Comparison of ENCODE assay signal across 22 cellular contexts in genomic region chr5:161369032-161369431, GRCh38.
"Had no signal": no experiment of that assay in that cellular context is flagged by ENCODE, and none has a peak within 500 bp of the region (broad histone marks: within the 10 kb centered on the region; RNA-seq: fewer than 3 reads in every experiment).

No MANE protein-coding gene starts in this region.

- H3K4me2 ChIP-seq: KMS-11, SK-N-SH had no signal

- ATAC-seq: K562 had no signal

- H3K4me1 Mint-ChIP-seq: IgD-negative memory B cell had no signal

- H3K4me3 ChIP-seq: K562 had no signal

- H3K9me3 ChIP-seq: SK-N-SH had no signal

- H3K27me3 Mint-ChIP-seq: IgD-negative memory B cell had no signal

- H3K27ac ChIP-seq: HL-60, KMS-11 had no signal

- H3K36me3 Mint-ChIP-seq: IgD-negative memory B cell had no signal

- H3K9me2 ChIP-seq: SK-N-SH had no signal

- H3K4me3 Mint-ChIP-seq: IgD-negative memory B cell had no signal

- H3K27ac Mint-ChIP-seq: IgD-negative memory B cell had no signal

- H3K9ac ChIP-seq: KMS-11, SK-N-SH had no signal

- H3K9me3 Mint-ChIP-seq: IgD-negative memory B cell had no signal

- DNase-seq: Kasumi-1, MM.1S, NCI-H1092 treated with DMSO at 0.1 percent for 48 hours, NCI-H146, NCI-H1694 treated with DMSO at 0.1 percent for 48 hours, NCI-H1930, NCI-H2081 treated with DMSO at 0.1 percent for 48 hours, NCI-H2171, NCI-H226, NCI-H446, NCI-H510A, NCI-H524 treated with DMSO at 0.1 percent for 48 hours, NCI-H69, NCI-H774, Right ventricle myocardium superior, RPMI8226, SIG-M5, SK-N-SH had no signal
